16 cellular contexts compared by ENCODE assay signal in genomic region chr1:66761273-66761672, GRCh38. TPM values are rescaled to one million over a fixed set of nuclear protein-coding genes. Genes with fewer than 3 reads are reported as not detected.
DNase-seq lines count a peak whose midpoint lies in the region; ATAC-seq, FAIRE-seq and TF ChIP-seq lines count a peak whose summit lies in the region.
"Had no signal": no experiment of that assay in that cellular context is flagged by ENCODE, and none has a peak within 500 bp of the region (broad histone marks: within the 10 kb centered on the region; RNA-seq: fewer than 3 reads in every experiment).

No MANE protein-coding gene starts in this region.

- no peak overlapping the region for H3K4me2 ChIP-seq in OCI-LY7 (ENCODE audit: low read length)
- no peak overlapping the region for H3K4me2 ChIP-seq in mesendoderm (ENCODE audit: low read length)

- no peak overlapping the region for H3K56ac ChIP-seq in mesendoderm (ENCODE audit: low read length)

- no peak overlapping the region for H3K27ac ChIP-seq in breast epithelium
- no peak overlapping the region for H3K27ac ChIP-seq in OCI-LY7 (ENCODE audit: low read depth, low read length, poor library complexity, severe bottlenecking)
- no peak overlapping the region for H3K27ac ChIP-seq in mesendoderm (ENCODE audit: low read depth, low read length)
- H3K27ac ChIP-seq: thyroid gland had no signal

- H2BK15ac ChIP-seq in mesendoderm (replicated peaks; ENCODE audit: low read depth): no peak overlapping the region

- TF ChIP-seq CTCF in MCF 10A (IDR thresholded peaks at IDR 0.05; ENCODE audit: unreplicated experiment): no peak
- no peak for TF ChIP-seq CTCF in breast epithelium (IDR thresholded peaks at IDR 0.05)
- 0 out of 2 replicates have a peak, but pooled peaks have one; percentile 17 for TF ChIP-seq CTCF in OCI-LY7 (conservative IDR thresholded peaks at IDR 0.05; ENCODE audit: low read length)
- peak; percentile 24 for TF ChIP-seq CTCF in fibroblast of mammary gland (conservative IDR thresholded peaks at IDR 0.05; ENCODE audit: control insufficient read depth, insufficient read depth, low read depth, low read length)

- H3K23ac ChIP-seq in mesendoderm (ENCODE audit: low read length): no peak overlapping the region

- TF ChIP-seq POLR2A in breast epithelium (IDR thresholded peaks at IDR 0.05): no peak

- no peaks in the 10 kb centered on the region for H3K9me2 ChIP-seq in OCI-LY7 (ENCODE audit: insufficient read depth, low read length)

- CTCF ChIA-PET in MCF 10A (lab: Yijun Ruan, JAX) (interaction anchor here (0.6 to 6.9 kb wide), 5 partner anchors 15 to 976 kb away, joined by 3 to 58 read pairs (median 3); no protein-coding TSS in a partner anchor), OCI-LY7 (lab: Charles Lee; ENCODE audit: unreplicated experiment) (no interaction called here)

- peaks cover 6% of the 10 kb centered on the region for H3K36me3 Mint-ChIP-seq in MCF 10A (ENCODE audit: insufficient read depth, unreplicated experiment)
- H3K36me3 Mint-ChIP-seq: T-cell had no signal

- no peak overlapping the region for H3K27ac Mint-ChIP-seq in MCF 10A (ENCODE audit: low read depth, unreplicated experiment)
- H3K27ac Mint-ChIP-seq: activated T-helper 17 cell treated with anti-CD3 and anti-CD28 coated beads, Interleukin-2, amount 50 U/mL, for 72 hours; progenitor cell of endocrine pancreas; T-cell had no signal

- intact Hi-C loops in MCF 10A (cut with micrococcal nuclease) (no loop called here), breast epithelium (cut with DNase I; ENCODE audit: low total_unique reads) (no loop called here), OCI-LY7 (cut with micrococcal nuclease; ENCODE audit: unreplicated experiment) (loop anchor here (10.0 kb wide), 2 partner anchors 744 to 974 kb away; no protein-coding TSS in a partner anchor)

- no peak for ATAC-seq in HG02884 (IDR thresholded peaks at IDR 0.05; ENCODE audit: unreplicated experiment)
- ATAC-seq: activated T-helper 17 cell treated with anti-CD3 and anti-CD28 coated beads, Interleukin-2, amount 50 U/mL, for 72 hours; GM12878; T-cell had no signal

- H2AFZ ChIP-seq in OCI-LY7 (ENCODE audit: low read length): peak overlapping the region; percentile 81; the same call in 1 of the 2 replicates

- H3K79me2 ChIP-seq in OCI-LY7 (ENCODE audit: insufficient read depth, low read depth, low read length) (no peaks in the 10 kb centered on the region), mesendoderm (ENCODE audit: control insufficient read depth, insufficient read depth, low read length) (no peaks in the 10 kb centered on the region)

- H3K36me3 ChIP-seq in breast epithelium (no peaks in the 10 kb centered on the region), OCI-LY7 (ENCODE audit: insufficient read depth, low read length) (peaks cover 3% of the 10 kb centered on the region; the same call in 1 of the 2 replicates), mesendoderm (ENCODE audit: control insufficient read depth, insufficient read depth, low read length) (no peaks in the 10 kb centered on the region)
- H3K36me3 ChIP-seq: thyroid gland had no signal

- H3K9me3 ChIP-seq in breast epithelium: no peaks in the 10 kb centered on the region
- peaks cover 12% of the 10 kb centered on the region; the same call in 1 of the 2 replicates for H3K9me3 ChIP-seq in OCI-LY7 (ENCODE audit: low read length)
- H3K9me3 ChIP-seq: thyroid gland had no signal

- no peak overlapping the region for H4K8ac ChIP-seq in mesendoderm (ENCODE audit: low read depth, low read length)

- H2BK5ac ChIP-seq in mesendoderm (ENCODE audit: low read length): no peak overlapping the region

- no peak overlapping the region for H4K5ac ChIP-seq in mesendoderm (ENCODE audit: low read length)

- no peaks in the 10 kb centered on the region for H3K9me3 Mint-ChIP-seq in MCF 10A (ENCODE audit: unreplicated experiment)
- H3K9me3 Mint-ChIP-seq: activated T-helper 17 cell treated with anti-CD3 and anti-CD28 coated beads, Interleukin-2, amount 50 U/mL, for 72 hours; T-cell had no signal

- no peaks in the 10 kb centered on the region for H3K79me1 ChIP-seq in mesendoderm (ENCODE audit: low read length)

- no peaks in the 10 kb centered on the region for H3K27me3 ChIP-seq in breast epithelium
- H3K27me3 ChIP-seq in mesendoderm (ENCODE audit: insufficient read depth, low read length, poor library complexity): no peaks in the 10 kb centered on the region
- H3K27me3 ChIP-seq: thyroid gland had no signal

- no peak overlapping the region for H3K4me3 Mint-ChIP-seq in MCF 10A (ENCODE audit: unreplicated experiment)
- H3K4me3 Mint-ChIP-seq: activated T-helper 17 cell treated with anti-CD3 and anti-CD28 coated beads, Interleukin-2, amount 50 U/mL, for 72 hours; T-cell had no signal

- no peak overlapping the region for H3K9ac ChIP-seq in mesendoderm (ENCODE audit: low read length)

- no peak overlapping the region for H3K18ac ChIP-seq in mesendoderm (ENCODE audit: low read length)

- POLR2A ChIA-PET in MCF 10A (lab: Yijun Ruan, JAX) (no interaction called here), OCI-LY7 (lab: Charles Lee) (interaction anchor here (2.1 to 4.6 kb wide), 2 partner anchors 9 to 212 kb away, joined by 4 to 22 read pairs; no protein-coding TSS in a partner anchor)

- H4K20me1 ChIP-seq in OCI-LY7 (ENCODE audit: insufficient read depth, low read length): no peaks in the 10 kb centered on the region

- H3K4me3 ChIP-seq in breast epithelium: no peak overlapping the region
- no peak overlapping the region for H3K4me3 ChIP-seq in OCI-LY7 (ENCODE audit: low read depth, low read length, poor library complexity, severe bottlenecking)
- no peak overlapping the region for H3K4me3 ChIP-seq in fibroblast of mammary gland (ENCODE audit: control insufficient read depth, low read depth, low read length)
- H3K4me3 ChIP-seq in mesendoderm (ENCODE audit: low read length): no peak overlapping the region
- H3K4me3 ChIP-seq: GM12878, thyroid gland had no signal

- no peaks in the 10 kb centered on the region for H3K4me1 Mint-ChIP-seq in MCF 10A (ENCODE audit: insufficient read depth, unreplicated experiment)
- H3K4me1 Mint-ChIP-seq: activated T-helper 17 cell treated with anti-CD3 and anti-CD28 coated beads, Interleukin-2, amount 50 U/mL, for 72 hours had no signal

- no CpG with 5 or more reads among the region's 2 CpGs for WGBS in mesendoderm (ENCODE audit: extremely low coverage, insufficient coverage, low lambda C conversion rate)

- H2BK120ac ChIP-seq in mesendoderm (ENCODE audit: low read depth, low read length): no peak overlapping the region

- FAIRE-seq in urothelium cell line (lab: Jason Lieb, UNC): peak; percentile 37
- FAIRE-seq: GM12878, keratinocyte had no signal

- H3K4me1 ChIP-seq in breast epithelium (no peaks in the 10 kb centered on the region), OCI-LY7 (ENCODE audit: insufficient read depth, low read length, poor library complexity, severe bottlenecking) (peaks cover 57% of the 10 kb centered on the region), mesendoderm (ENCODE audit: control insufficient read depth, low read depth, low read length) (no peaks in the 10 kb centered on the region)
- H3K4me1 ChIP-seq: thyroid gland had no signal

- H3K27me3 Mint-ChIP-seq in MCF 10A (ENCODE audit: insufficient read depth, unreplicated experiment): no peaks in the 10 kb centered on the region

- H3K4ac ChIP-seq in mesendoderm (ENCODE audit: low read depth, low read length): no peak overlapping the region

- BruUV-seq in MCF 10A (replicated peaks; lab: Mats Ljungman, UMichigan) (no TSS peak), OCI-LY7 (replicated peaks; lab: Mats Ljungman, UMichigan) (no TSS peak)

- H2AK5ac ChIP-seq in mesendoderm (ENCODE audit: low read length): no peak overlapping the region

- DNase-seq in MCF 10A (ENCODE audit: unreplicated experiment): peak; percentile 64
- no peak for DNase-seq in breast epithelium (ENCODE audit: low spot score in 2 of 2)
- DNase-seq in OCI-LY7 (ENCODE audit: low spot score): no peak
- peak; percentile 62 for DNase-seq in fibroblast of mammary gland (ENCODE audit: low read depth)
- no peak for DNase-seq in urothelium cell line (ENCODE audit: low spot score)
- DNase-seq in mesendoderm: no peak
- DNase-seq in NCI-H1930 (lab: John Stamatoyannopoulos, UW): no peak
- DNase-seq: activated CD4-positive, alpha-beta T cell treated with anti-CD3 and anti-CD28 coated beads for 4 hours; aorta; T-cell; thyroid gland had no signal

RNA-seq across cellular contexts. Expression of gene DYNLT5, which starts 9.0 kb away (rescaled TPM):
- total RNA-seq in MCF 10A (2022): not detected in 2 replicates
- 1 to 10 TPM in 1 of 3 donors, under 1 TPM in 2; 0.32 to 1.0 (median 0.33) TPM for total RNA-seq in breast epithelium
- total RNA-seq in OCI-LY7 (2014; rRNA removed; shearing (Covaris generic)): 0.59 and 0.66 TPM in 2 replicates
- 0.30 TPM in 1 of 2 replicates, not detected in the other for total RNA-seq in OCI-LY7 (2022)
- 0.27 TPM for polyA plus RNA-seq in mesendoderm (2013, experiment 1 of 2)
- 0.45 TPM for polyA plus RNA-seq in mesendoderm (2013, experiment 2 of 2)
- total RNA-seq: activated T-helper 17 cell treated with anti-CD3 and anti-CD28 coated beads, Interleukin-2, amount 50 U/mL, for 72 hours; GM12878 had no signal
- polyA plus RNA-seq: GM12878, keratinocyte had no signal

RNA-seq across cellular contexts. Expression of gene INSL5, which starts 39.8 kb away (rescaled TPM):
- total RNA-seq in MCF 10A (2022) (not detected in 2 replicates), breast epithelium (under 1 TPM in 1 of 3 donors, not detected in 2; 0.80 TPM), OCI-LY7 (2022) (not detected in 2 replicates)
- total RNA-seq in OCI-LY7 (2014; rRNA removed; shearing (Covaris generic)): not detected in 2 replicates
- not detected for polyA plus RNA-seq in mesendoderm (2013, experiment 1 of 2)
- polyA plus RNA-seq in mesendoderm (2013, experiment 2 of 2): not detected
- total RNA-seq: activated T-helper 17 cell treated with anti-CD3 and anti-CD28 coated beads, Interleukin-2, amount 50 U/mL, for 72 hours; aorta; GM12878; progenitor cell of endocrine pancreas; T-cell; thyroid gland had no signal
- polyA plus RNA-seq: aorta, keratinocyte had no signal

Comparison
In these comparisons a context has a peak if more than half of its experiments do, and no peak if none do; other contexts are left out.
1. DNase-seq: peak in MCF 10A (single experiment) and fibroblast of mammary gland (single experiment); none in breast epithelium (0 of 2), OCI-LY7 (single experiment), urothelium cell line (single experiment), mesendoderm (single experiment) and NCI-H1930 (0 of 2).
2. CTCF ChIP-seq: peak in OCI-LY7 (single experiment) and fibroblast of mammary gland (single experiment); none in MCF 10A (single experiment) and breast epithelium (0 of 3).